In genomic region chr5:131751551-131751950, GRCh38 we compare ENCODE assay signal across 16 cellular contexts. TPM values are rescaled to one million over a fixed set of nuclear protein-coding genes. Genes with fewer than 3 reads are reported as not detected.
A peak's percentile ranks its signal among the peaks of the same experiment; 100 is the strongest.
DNase-seq lines count a peak whose midpoint lies in the region; TF ChIP-seq lines count a peak whose summit lies in the region.
"Had no signal": no experiment of that assay in that cellular context is flagged by ENCODE, and none has a peak within 500 bp of the region (broad histone marks: within the 10 kb centered on the region; RNA-seq: fewer than 3 reads in every experiment).

No MANE protein-coding gene starts in this region.

- H3K27me3 Mint-ChIP-seq in HFFc6 (ENCODE audit: insufficient read depth), result no peaks in the 10 kb centered on the region
- H3K27me3 Mint-ChIP-seq: CD8-positive, alpha-beta memory T cell had no signal

- TF ChIP-seq CTCF in HFFc6 (IDR thresholded peaks at IDR 0.05) (no peak), fibroblast of villous mesenchyme (IDR thresholded peaks at IDR 0.05; ENCODE audit: insufficient read depth, low read depth, low read length) (no peak)

- DNase-seq in ELR (ENCODE audit: low read depth) (peak; percentile 9), HFFc6 (no peak), astrocyte of the hippocampus (ENCODE audit: low read depth, low spot score) (peak; percentile 10), fibroblast of villous mesenchyme (ENCODE audit: low read depth) (peak; percentile 64), foreskin melanocyte (no peak)
- no peak for DNase-seq in stimulated activated CD4-positive, alpha-beta T cell treated with anti-CD3 and anti-CD28 coated beads, Interleukin-2, amount 100 ng/mL, for 24 hours
- no peak for DNase-seq in stimulated activated CD8-positive, alpha-beta memory T cell treated with anti-CD3 and anti-CD28 coated beads, Interleukin-4, amount 100 ng/mL, for 48 hours
- DNase-seq: Caco-2; CD8-positive, alpha-beta memory T cell; DND-41; GOT3; H9 had no signal

- peaks cover 22% of the 10 kb centered on the region for H3K36me3 Mint-ChIP-seq in HFFc6 (ENCODE audit: low read depth)

- no peak overlapping the region for H3K4me3 ChIP-seq in fibroblast of villous mesenchyme (ENCODE audit: low read depth, low read length)
- H3K4me3 ChIP-seq: A549, BLaER1, GM12878, K562 had no signal

- peak overlapping the region; percentile 66; the same call in 1 of the 2 replicates for H3K27ac Mint-ChIP-seq in HFFc6
- H3K27ac Mint-ChIP-seq: CD8-positive, alpha-beta memory T cell; H9 had no signal

- H3K9me3 Mint-ChIP-seq in HFFc6, result no peaks in the 10 kb centered on the region
- H3K9me3 Mint-ChIP-seq: H9 had no signal

- H3K4me3 Mint-ChIP-seq in HFFc6, result no peak overlapping the region
- H3K4me3 Mint-ChIP-seq: CD8-positive, alpha-beta memory T cell; H9 had no signal

- peaks cover 58% of the 10 kb centered on the region for H3K4me1 Mint-ChIP-seq in HFFc6 (ENCODE audit: low read depth)

RNA-seq across cellular contexts. Expression of gene FNIP1, which starts 45.3 kb away (rescaled TPM):
- total RNA-seq in HFFc6 (2021; fragmentation: NEBNext Ultra II Directional; extraction: Animal tissue kit (Norgen Biotek cat#: 25700)), result 10 to 100 TPM; 19.9 to 24.8 (median 22.1) TPM
- total RNA-seq in fibroblast of villous mesenchyme, result 67.8 and 72.8 TPM in 2 replicates

Comparison
In these comparisons a context has a peak if more than half of its experiments do, and no peak if none do; other contexts are left out.
1. DNase-seq: peak in ELR (single experiment), astrocyte of the hippocampus (single experiment) and fibroblast of villous mesenchyme (single experiment); none in HFFc6 (single experiment), stimulated activated CD4-positive, alpha-beta T cell treated with anti-CD3 and anti-CD28 coated beads, Interleukin-2, amount 100 ng/mL, for 24 hours (0 of 2), stimulated activated CD8-positive, alpha-beta memory T cell treated with anti-CD3 and anti-CD28 coated beads, Interleukin-4, amount 100 ng/mL, for 48 hours (single experiment) and foreskin melanocyte (single experiment).